In the genomic region with DNA sequence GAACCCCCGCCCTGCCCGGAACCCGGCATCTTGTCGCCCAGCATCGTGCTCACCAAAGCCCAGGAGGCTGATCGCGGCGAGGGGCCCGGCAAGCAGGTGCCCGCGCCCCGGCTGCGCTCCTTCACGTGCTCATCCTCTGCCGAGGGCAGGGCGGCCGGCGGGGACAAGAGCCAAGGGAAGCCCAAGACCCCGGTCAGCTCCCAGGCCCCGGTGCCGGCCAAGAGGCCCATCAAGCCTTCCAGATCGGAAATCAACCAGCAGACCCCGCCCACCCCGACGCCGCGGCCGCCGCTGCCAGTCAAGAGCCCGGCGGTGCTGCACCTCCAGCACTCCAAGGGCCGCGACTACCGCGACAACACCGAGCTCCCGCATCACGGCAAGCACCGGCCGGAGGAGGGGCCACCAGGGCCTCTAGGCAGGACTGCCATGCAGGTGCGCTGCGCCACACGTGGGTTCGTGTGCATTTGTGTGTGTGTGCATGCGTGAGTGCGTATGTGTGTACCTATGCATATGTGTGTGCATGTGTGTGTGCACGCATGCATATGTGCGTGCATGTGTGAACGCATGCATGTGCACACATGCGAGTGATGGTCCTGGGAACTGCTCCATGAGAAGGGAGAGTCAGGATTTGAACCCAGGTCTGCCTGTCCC, we compare ENCODE assay signal across 23 cellular contexts. TPM values are rescaled to one million over a fixed set of nuclear protein-coding genes. Genes with fewer than 3 reads are reported as not detected.
DNase-seq lines count a peak whose midpoint lies in the region; ATAC-seq, FAIRE-seq and TF ChIP-seq lines count a peak whose summit lies in the region.
"Had no signal": no experiment of that assay in that cellular context is flagged by ENCODE, and none has a peak within 500 bp of the region (broad histone marks: within the 10 kb centered on the region; RNA-seq: fewer than 3 reads in every experiment).

No MANE protein-coding gene starts in this region.

- H3K9me3 ChIP-seq in GM12878 (replicated peaks; ENCODE audit: control insufficient read depth, insufficient read depth, low read length): peaks cover 7% of the 10 kb centered on the region; the same call in 1 of the 3 replicates
- H3K9me3 ChIP-seq in neural progenitor cell (ENCODE audit: low read depth): no peaks in the 10 kb centered on the region

- H3K27me3 Mint-ChIP-seq in stimulated activated naive CD8-positive, alpha-beta T cell treated with anti-CD3 and anti-CD28 coated beads, Interleukin-15, amount 100 ng/mL, for 72 hours: no peaks in the 10 kb centered on the region
- H3K27me3 Mint-ChIP-seq in neural progenitor cell (ENCODE audit: insufficient read depth, low read depth): peaks cover 16% of the 10 kb centered on the region

- H3K4me2 ChIP-seq in GM12878 (ENCODE audit: control insufficient read depth, insufficient read depth): no peak overlapping the region
- no peak overlapping the region for H3K4me2 ChIP-seq in neural progenitor cell

- POLR2A ChIA-PET in GM12878 (lab: Charles Lee): no interaction called here

- H3K27me3 ChIP-seq in GM12878 (replicated peaks in 1 of 2; ENCODE audit: control insufficient read depth in 2 of 2, insufficient read depth in 2 of 2, low read length in 1 of 2): no peaks in the 10 kb centered on the region
- no peaks in the 10 kb centered on the region for H3K27me3 ChIP-seq in neural progenitor cell

- H3K9ac ChIP-seq in GM12878 (ENCODE audit: control insufficient read depth, insufficient read depth, low read length) (no peak overlapping the region), neural progenitor cell (no peak overlapping the region)

- FAIRE-seq in GM12878 (lab: Jason Lieb, UNC): no peak
- FAIRE-seq: H54 had no signal

- no peak overlapping the region for H3K27ac ChIP-seq in GM12878 (ENCODE audit: control insufficient read depth, insufficient read depth)
- no peak overlapping the region for H3K27ac ChIP-seq in neural progenitor cell
- H3K27ac ChIP-seq: HL-60 had no signal

- TF ChIP-seq POLR2A in GM12878 (IDR thresholded peaks at IDR 0.05; ENCODE audit: low read depth, low read length): peak; percentile 73

- H3K4me3 Mint-ChIP-seq in stimulated activated naive CD8-positive, alpha-beta T cell treated with anti-CD3 and anti-CD28 coated beads, Interleukin-15, amount 100 ng/mL, for 72 hours: no peak overlapping the region
- H3K4me3 Mint-ChIP-seq in neural progenitor cell: peak overlapping the region; percentile 46
- H3K4me3 Mint-ChIP-seq: CD14-positive monocyte, HFFc6 had no signal

- CTCF ChIA-PET in GM12878 (lab: Yijun Ruan, JAX): no interaction called here

- H3K4me3 ChIP-seq in GM12878 (no peak overlapping the region), neural progenitor cell (no peak overlapping the region)

- no peaks in the 10 kb centered on the region for H4K20me1 ChIP-seq in GM12878 (ENCODE audit: control insufficient read depth, insufficient read depth)
- no peaks in the 10 kb centered on the region for H4K20me1 ChIP-seq in neural progenitor cell (ENCODE audit: low read depth)

- no TSS peak for BruUV-seq in GM12878 (replicated peaks; lab: Mats Ljungman, UMichigan)

- WGBS in GM12878 (ENCODE audit: insufficient coverage, insufficient replicate concordance, low lambda C conversion rate, missing lambda C conversion rate): 97% methylated on average over 50 of the region's 50 CpGs

- H3K4me1 ChIP-seq in GM12878 (ENCODE audit: control insufficient read depth, insufficient read depth, low read length): peaks cover 28% of the 10 kb centered on the region
- peaks cover 6% of the 10 kb centered on the region for H3K4me1 ChIP-seq in neural progenitor cell

- H3K9me3 Mint-ChIP-seq in stimulated activated naive CD8-positive, alpha-beta T cell treated with anti-CD3 and anti-CD28 coated beads, Interleukin-15, amount 100 ng/mL, for 72 hours: peaks cover 9 to 23% of the 10 kb centered on the region in 2 donors
- H3K9me3 Mint-ChIP-seq in neural progenitor cell: peaks cover 18% of the 10 kb centered on the region

- RAD21 ChIA-PET in GM12878 (lab: Charles Lee; ENCODE audit: unreplicated experiment): interaction anchor here (2.8 kb wide), 1 partner anchor 20 kb away, joined by 17 read pairs; no protein-coding TSS in a partner anchor

- no peak for TF ChIP-seq RAD21 in GM12878 (IDR thresholded peaks at IDR 0.05; ENCODE audit: insufficient read depth, low read depth, low read length)

- peaks cover 21% of the 10 kb centered on the region for H3K4me1 Mint-ChIP-seq in stimulated activated naive CD8-positive, alpha-beta T cell treated with anti-CD3 and anti-CD28 coated beads, Interleukin-15, amount 100 ng/mL, for 72 hours
- H3K4me1 Mint-ChIP-seq in neural progenitor cell: peaks cover 13% of the 10 kb centered on the region

- SMC1A ChIA-PET in GM12878 (lab: Charles Lee; ENCODE audit: uncharacterized antibody, unreplicated experiment): interaction anchor here (4.5 kb wide), 1 partner anchor 20 kb away, joined by 25 read pairs; no protein-coding TSS in a partner anchor

- peaks cover 2% of the 10 kb centered on the region for H3F3A ChIP-seq in neural progenitor cell (ENCODE audit: low read depth)

- H3K36me3 ChIP-seq in GM12878 (ENCODE audit: control insufficient read depth in 2 of 2, insufficient read depth in 2 of 2, low read length in 1 of 2) (peaks cover 28 to 40% of the 10 kb centered on the region in 2 experiments), neural progenitor cell (no peaks in the 10 kb centered on the region)

- no peak for TF ChIP-seq EP300 in GM12878 (IDR thresholded peaks at IDR 0.05; ENCODE audit: borderline replicate concordance in 1 of 2, control insufficient read depth in 1 of 2, low read depth in 2 of 2, low read length in 2 of 2)

- H3K27ac Mint-ChIP-seq in stimulated activated naive CD8-positive, alpha-beta T cell treated with anti-CD3 and anti-CD28 coated beads, Interleukin-15, amount 100 ng/mL, for 72 hours: peak overlapping the region in 1 of 2 donors; percentile 71
- no peak overlapping the region for H3K27ac Mint-ChIP-seq in neural progenitor cell
- H3K27ac Mint-ChIP-seq: HFFc6 had no signal

- no peaks in the 10 kb centered on the region for H3K36me3 Mint-ChIP-seq in neural progenitor cell

- in situ Hi-C loops in GM12878 (cut with MboI): no loop called here

- H2AFZ ChIP-seq in GM12878 (ENCODE audit: control insufficient read depth, low read depth, low read length): no peak overlapping the region
- H2AFZ ChIP-seq in neural progenitor cell (replicated peaks): no peak overlapping the region

- peak; percentile 29 for ATAC-seq in stimulated activated naive CD8-positive, alpha-beta T cell treated with anti-CD3 and anti-CD28 coated beads, Interleukin-15, amount 100 ng/mL, for 72 hours
- no peak for ATAC-seq in stimulated activated naive CD8-positive, alpha-beta T cell treated with anti-CD3 and anti-CD28 coated beads, Interleukin-15, Interleukin-2, amounts not matched to agents 100 U/mL and 50 U/mL, for 24 hours
- ATAC-seq in GM12878: no peak
- ATAC-seq in HG03565 (IDR thresholded peaks at IDR 0.05; ENCODE audit: unreplicated experiment): no peak
- ATAC-seq in GM21723 (IDR thresholded peaks at IDR 0.05; ENCODE audit: unreplicated experiment): no peak
- ATAC-seq: Panc1, SK-N-SH treated with all-trans-retinoic acid at 6 μM for 48 hours had no signal

- TF ChIP-seq CTCF in GM12878 (IDR thresholded peaks at IDR 0.05 in 2 of 3, conservative IDR thresholded peaks at IDR 0.05 in 1 of 3; ENCODE audit: control insufficient read depth in 2 of 3, extremely low read depth in 1 of 3, insufficient read depth in 1 of 3, low read depth in 3 of 3, low read length in 3 of 3) (no peak), neural progenitor cell (IDR thresholded peaks at IDR 0.05) (no peak)

- intact Hi-C loops in GM12878 (cut with micrococcal nuclease; ENCODE audit: unreplicated experiment): loop anchor here (5.0 kb wide), 3 partner anchors 48 to 122 kb away; a partner anchor contains a TSS

- DNase-seq in stimulated activated naive CD8-positive, alpha-beta T cell treated with anti-CD3 and anti-CD28 coated beads, Interleukin-15, amount 100 ng/mL, for 72 hours: no peak
- DNase-seq in stimulated activated naive CD8-positive, alpha-beta T cell treated with anti-CD3 and anti-CD28 coated beads, Interleukin-15, Interleukin-2, amounts not matched to agents 100 U/mL and 50 U/mL, for 24 hours: no peak
- DNase-seq in GM12878 (ENCODE audit: low read depth, low spot score) (no peak), neural progenitor cell (ENCODE audit: low spot score) (no peak), cerebellum (ENCODE audit: low spot score) (no peak), MV-4-11 (lab: John Stamatoyannopoulos, UW) (no peak)
- DNase-seq: AML-193, EL, GF-D8, HFFc6, NCI-H1694, NCI-H2081, NCI-H2171, NCI-H345, NCI-H524, NCI-H774 had no signal

- H3K79me2 ChIP-seq in GM12878 (ENCODE audit: control insufficient read depth, insufficient read depth, low read length) (no peaks in the 10 kb centered on the region; the same call in 1 of the 2 replicates), neural progenitor cell (ENCODE audit: low read depth) (no peaks in the 10 kb centered on the region)

TF ChIP-seq in GM12878, 131 proteins besides CTCF, POLR2A, EP300 and RAD21 (continues in another document):
- TF ChIP-seq TARDBP (IDR thresholded peaks at IDR 0.05; ENCODE audit: borderline replicate concordance) (peak; percentile 71; the same call in 1 of the 2 replicates), ZNF217 (IDR thresholded peaks at IDR 0.05) (no peak)

RNA-seq across cellular contexts. Expression of a gene that starts 47.1 kb away (rescaled TPM):
- total RNA-seq in GM12878 (2013; cell fraction: nucleolus; rRNA removed): 122 and 131 TPM in 2 replicates
- 16.9 and 20.1 TPM in 2 replicates for total RNA-seq in GM12878 (2014; rRNA removed)
- 16.3 and 17.3 TPM in 2 replicates for total RNA-seq in GM12878 (2014; rRNA removed; fragmentation: Illumina TruSeq; extraction: Trizol)
- 25.1 and 26.6 TPM in 2 replicates for total RNA-seq in GM12878 (2021)
- 7.6 TPM for polyA plus RNA-seq in GM12878 (2011; ENCODE audit: low read depth)
- 18.0 and 21.0 TPM in 2 replicates for polyA plus RNA-seq in GM12878 (2011; rRNA removed)
- polyA plus RNA-seq in GM12878 (2011; cell fraction: cytosol; rRNA removed): 11.5 and 13.3 TPM in 2 replicates
- polyA plus RNA-seq in GM12878 (2011; cell fraction: nucleus; rRNA removed): 67.9 and 71.7 TPM in 2 replicates
- 9.9 and 10.7 TPM in 2 replicates for polyA plus RNA-seq in GM12878 (2012)
- polyA plus RNA-seq in GM12878 (2014; fragmentation: Illumina TruSeq; extraction: Trizol): 13.3 and 13.5 TPM in 2 replicates
- 1 to 10 TPM; 5.2 to 7.8 TPM for polyA plus RNA-seq in GM12878 (2014; fragmentation: Nextera tagmentation; extraction: Ambion mirVana)
- polyA plus RNA-seq in GM12878 (2014; rRNA removed): 20.6 and 27.5 TPM in 2 replicates
- 10 to 100 TPM; 13.8 to 14.9 TPM for polyA plus RNA-seq in GM12878 (2016; fragmentation: Nextera tagmentation; extraction: Ambion mirVana)
- polyA minus RNA-seq in GM12878 (2011; rRNA and poly(A)+ RNA removed): 19.6 and 28.7 TPM in 2 replicates
- 7.0 and 7.4 TPM in 2 replicates for polyA minus RNA-seq in GM12878 (2011; cell fraction: cytosol; rRNA and poly(A)+ RNA removed)
- 31.8 and 58.4 TPM in 2 replicates for polyA minus RNA-seq in GM12878 (2011; cell fraction: nucleus; rRNA and poly(A)+ RNA removed)
- total RNA-seq in neural progenitor cell (ENCODE audit: low replicate concordance): 25.3 and 29.9 TPM in 2 replicates
- total RNA-seq in cerebellum: 36.7 TPM
